In the genomic region with DNA sequence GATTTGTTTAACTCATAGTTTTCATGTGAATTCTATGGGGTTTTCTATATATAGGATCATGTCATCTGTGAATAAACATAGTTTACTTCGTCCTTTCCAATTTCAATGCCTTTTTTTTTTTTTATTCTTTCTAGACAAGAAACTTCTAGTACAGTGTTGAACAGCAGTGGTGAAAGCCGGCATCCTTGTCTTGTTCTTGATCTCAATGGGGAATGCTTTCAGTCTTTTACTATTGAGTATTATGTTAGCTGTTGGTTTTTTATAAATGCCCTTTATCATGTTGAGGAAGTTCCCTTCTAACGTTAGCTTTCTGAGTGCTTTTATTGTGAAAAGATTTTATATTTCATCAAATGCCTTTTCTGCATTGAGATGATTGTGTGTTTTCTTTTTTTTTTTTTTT, we compare ENCODE assay signal across 23 cellular contexts.
"Had no signal": no experiment of that assay in that cellular context is flagged by ENCODE, and none has a peak within 500 bp of the region (broad histone marks: within the 10 kb centered on the region; RNA-seq: fewer than 3 reads in every experiment).

No MANE protein-coding gene starts in this region.

- H3K27me3 Mint-ChIP-seq: activated CD4-positive, alpha-beta memory T cell treated with anti-CD3 and anti-CD28 coated beads, Interleukin-2, amount 10 ng/mL, durations not matched to agents 7 days and 5 days; activated CD4-positive, alpha-beta T cell treated with anti-CD3 and anti-CD28 coated beads, Interleukin-2, amount 10 ng/mL, durations not matched to agents 7 days and 5 days had no signal

- H3K36me3 Mint-ChIP-seq: activated naive CD4-positive, alpha-beta T cell treated with anti-CD3 and anti-CD28 coated beads, Interleukin-2, amount 50 U/mL, for 72 hours had no signal

- H3K4me1 Mint-ChIP-seq: activated CD4-positive, alpha-beta memory T cell treated with anti-CD3 and anti-CD28 coated beads, Interleukin-2, amount 10 ng/mL, durations not matched to agents 7 days and 5 days had no signal

- DNase-seq: activated CD4-positive, alpha-beta memory T cell treated with anti-CD3 and anti-CD28 coated beads, Interleukin-2, amount 10 ng/mL, durations not matched to agents 7 days and 5 days; activated CD4-positive, alpha-beta T cell treated with anti-CD3 and anti-CD28 coated beads for 1 hour; activated CD4-positive, alpha-beta T cell treated with anti-CD3 and anti-CD28 coated beads, Interleukin-2, amount 10 ng/mL, durations not matched to agents 7 days and 5 days; activated naive CD4-positive, alpha-beta T cell; activated T-cell treated with anti-CD3 and anti-CD28 coated beads, Interleukin-2, amount 50 U/mL, for 4 hours; anterior cingulate cortex; body of pancreas; dorsolateral prefrontal cortex; effector memory CD4-positive, alpha-beta T cell; gastrocnemius medialis; glutamatergic neuron; islet precursor cell; left ventricle myocardium inferior; right cardiac atrium; spleen; stimulated activated naive CD4-positive, alpha-beta T cell treated with Interleukin-2 at 50 U/mL for 16 hours; SW 1271; T-helper 9 cell had no signal

- ATAC-seq: activated naive CD4-positive, alpha-beta T cell treated with anti-CD3 and anti-CD28 coated beads, Interleukin-2, amount 50 U/mL, for 72 hours; activated T-cell treated with anti-CD3 and anti-CD28 coated beads, Interleukin-2, amount 50 U/mL, for 4 hours; body of pancreas; gastrocnemius medialis; right cardiac atrium had no signal

- H3K4me3 Mint-ChIP-seq: activated CD4-positive, alpha-beta memory T cell treated with anti-CD3 and anti-CD28 coated beads, Interleukin-2, amount 10 ng/mL, durations not matched to agents 7 days and 5 days; activated CD4-positive, alpha-beta T cell treated with anti-CD3 and anti-CD28 coated beads, Interleukin-2, amount 10 ng/mL, durations not matched to agents 7 days and 5 days; activated T-cell treated with anti-CD3 and anti-CD28 coated beads, Interleukin-2, amount 50 U/mL, for 4 hours; nephron; T-helper 1 cell treated with Interleukin-12 subunit alpha and Interleukin-12 subunit beta and Interleukin-4 antibody, amounts not matched to agents 30 μg/mL and 1 μg/mL, for 36 hours had no signal

- H3K27ac Mint-ChIP-seq: activated CD4-positive, alpha-beta memory T cell treated with anti-CD3 and anti-CD28 coated beads, Interleukin-2, amount 10 ng/mL, durations not matched to agents 7 days and 5 days; activated CD4-positive, alpha-beta T cell treated with anti-CD3 and anti-CD28 coated beads, Interleukin-2, amount 10 ng/mL, durations not matched to agents 7 days and 5 days; activated naive CD4-positive, alpha-beta T cell treated with anti-CD3 and anti-CD28 coated beads, Interleukin-2, amount 50 U/mL, for 72 hours; activated T-helper 2 cell treated with anti-CD3 and anti-CD28 coated beads, Interferon-gamma antibody, Interleukin-2, Interleukin-4, amounts not matched to agents 10 μg/mL and 5 μg/mL and 100 μg/mL, durations not matched to agents 14 hours and 24 hours and 36 hours; T-helper 1 cell treated with Interleukin-12 subunit alpha and Interleukin-12 subunit beta and Interleukin-4 antibody, amounts not matched to agents 30 μg/mL and 1 μg/mL, for 36 hours had no signal

- H3K9me3 Mint-ChIP-seq: activated CD4-positive, alpha-beta memory T cell treated with anti-CD3 and anti-CD28 coated beads, Interleukin-2, amount 10 ng/mL, durations not matched to agents 7 days and 5 days; activated CD4-positive, alpha-beta T cell treated with anti-CD3 and anti-CD28 coated beads, Interleukin-2, amount 10 ng/mL, durations not matched to agents 7 days and 5 days; activated naive CD4-positive, alpha-beta T cell treated with anti-CD3 and anti-CD28 coated beads, Interleukin-2, amount 50 U/mL, for 72 hours; activated T-cell treated with anti-CD3 and anti-CD28 coated beads, Interleukin-2, amount 50 U/mL, for 4 hours; activated T-helper 2 cell treated with anti-CD3 and anti-CD28 coated beads, Interferon-gamma antibody, Interleukin-2, Interleukin-4, amounts not matched to agents 10 μg/mL and 5 μg/mL and 100 μg/mL, durations not matched to agents 14 hours and 24 hours and 36 hours; nephron; T-helper 1 cell treated with Interleukin-12 subunit alpha and Interleukin-12 subunit beta and Interleukin-4 antibody, amounts not matched to agents 30 μg/mL and 1 μg/mL, for 36 hours had no signal

- FAIRE-seq: TTC549 had no signal
